In the genomic region with DNA sequence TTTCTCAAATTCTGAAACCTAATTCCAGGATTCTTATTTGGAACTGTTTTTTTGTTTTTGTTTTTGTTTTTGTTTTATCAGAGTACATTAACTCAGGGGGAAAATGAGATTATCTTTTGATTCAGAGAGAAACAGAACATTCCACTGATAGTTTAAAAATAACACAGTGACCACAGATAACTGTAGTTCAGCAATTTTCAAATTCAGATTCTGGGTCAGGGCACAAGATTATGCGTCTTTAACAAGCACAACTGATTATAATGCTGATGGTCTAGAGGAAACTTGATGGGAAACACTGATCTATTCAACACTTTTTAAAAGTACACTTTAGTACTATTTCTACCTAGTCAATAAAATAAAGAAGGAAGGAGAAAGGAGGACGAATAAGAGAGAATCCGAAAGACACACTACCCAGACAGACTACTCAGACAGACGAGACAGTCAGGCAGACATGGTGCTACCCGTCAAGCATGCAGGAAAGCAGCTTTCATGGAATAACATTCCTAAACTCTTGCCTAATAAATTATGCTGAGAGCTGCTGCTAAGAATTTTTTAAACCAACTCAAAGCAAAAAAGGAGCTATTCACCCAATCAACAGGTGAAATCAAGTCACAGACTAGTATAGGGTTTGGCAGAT, we compare ENCODE assay signal across 12 cellular contexts. TPM values are rescaled to one million over a fixed set of nuclear protein-coding genes. Genes with fewer than 3 reads are reported as not detected.
DNase-seq lines count a peak whose midpoint lies in the region; ATAC-seq and TF ChIP-seq lines count a peak whose summit lies in the region.
"Had no signal": no experiment of that assay in that cellular context is flagged by ENCODE, and none has a peak within 500 bp of the region (broad histone marks: within the 10 kb centered on the region; RNA-seq: fewer than 3 reads in every experiment).

No MANE protein-coding gene starts in this region.

- intact Hi-C loops in left cardiac atrium (cut with DNase I) = loop anchor here in 1 of 2 donors (5.0 kb wide), 1 partner anchor 57 kb away; a partner anchor contains a TSS

- peak; percentile 31 for DNase-seq in GM04503 (ENCODE audit: low read depth)
- DNase-seq in astrocyte of the hippocampus (ENCODE audit: low read depth, low spot score) = peak; percentile 83
- no peak for DNase-seq in left cardiac atrium
- DNase-seq in pulmonary artery endothelial cell (ENCODE audit: low read depth, low spot score) = peak; percentile 41
- no peak for DNase-seq in KG1 (lab: John Stamatoyannopoulos, UW)
- no peak for DNase-seq in stimulated activated CD4-positive, alpha-beta T cell treated with anti-CD3 and anti-CD28 coated beads, Interleukin-4, amount 100 ng/mL, for 4 hours
- DNase-seq in GM20000 (ENCODE audit: low spot score) = no peak
- DNase-seq in NCI-H1694 (lab: John Stamatoyannopoulos, UW) = no peak
- DNase-seq: activated CD4-positive, alpha-beta T cell treated with anti-CD3 and anti-CD28 coated beads, Interleukin-2, amount 10 ng/mL, durations not matched to agents 24 days and 14 days; Caco-2; NCI-H1694 treated with DMSO at 0.1 percent for 48 hours; PC-3 had no signal

- ATAC-seq in left cardiac atrium = peak; percentile 81 to 91

- TF ChIP-seq CTCF in GM20000 (IDR thresholded peaks at IDR 0.05; ENCODE audit: extremely low read depth, missing control alignments) = no peak

RNA-seq across cellular contexts. Expression of a gene that starts 59.0 kb away (rescaled TPM):
- total RNA-seq in left cardiac atrium = 10 to 100 TPM; 53.0 to 56.5 TPM
- total RNA-seq in pulmonary artery endothelial cell = 138 and 142 TPM in 2 replicates

Comparison
In these comparisons a context has a peak if more than half of its experiments do, and no peak if none do; other contexts are left out.
1. DNase-seq: peak in GM04503 (single experiment), astrocyte of the hippocampus (single experiment) and pulmonary artery endothelial cell (single experiment); none in left cardiac atrium (single experiment), KG1 (single experiment), stimulated activated CD4-positive, alpha-beta T cell treated with anti-CD3 and anti-CD28 coated beads, Interleukin-4, amount 100 ng/mL, for 4 hours (0 of 2), GM20000 (single experiment) and NCI-H1694 (single experiment).